In genomic region chr17:17439971-17440843, GRCh38 we compare ENCODE assay signal across 7 cellular contexts. TPM values are rescaled to one million over a fixed set of nuclear protein-coding genes. Genes with fewer than 3 reads are reported as not detected.
DNase-seq lines count a peak whose midpoint lies in the region; ATAC-seq, FAIRE-seq and TF ChIP-seq lines count a peak whose summit lies in the region.

No MANE protein-coding gene starts in this region.

- no peak overlapping the region for H3K9ac ChIP-seq in K562 (ENCODE audit: insufficient read depth in 1 of 2, low read depth in 2 of 2, low read length in 2 of 2)

- POLR2A ChIA-PET in K562 (lab: Yijun Ruan, JAX): interaction anchor here (0.6 to 1.0 kb wide), 4 partner anchors 12 to 1389 kb away, joined by 3 to 4 read pairs (median 3); no protein-coding TSS in a partner anchor

- no peak overlapping the region for H3K4me3 ChIP-seq in K562
- H3K4me3 ChIP-seq in kidney epithelial cell (ENCODE audit: low read depth, low read length): no peak overlapping the region

- CTCF ChIA-PET in K562 (lab: Yijun Ruan, JAX; ENCODE audit: low intra/inter-chr PET ratio): no interaction called here

- H4K20me1 ChIP-seq in K562 (replicated peaks; ENCODE audit: control insufficient read depth, insufficient read depth, low read length): no peaks in the 10 kb centered on the region

- DNase-seq in GM18507 (ENCODE audit: extremely low spot score, insufficient read length, low read depth) (peak; percentile 60), NCI-H2081 treated with DMSO at 0.1 percent for 48 hours (lab: John Stamatoyannopoulos, UW) (peak; percentile 65), UCSD-AML1 (lab: John Stamatoyannopoulos, UW; ENCODE audit: unreplicated experiment) (peak; percentile 56), K562 (ENCODE audit: extremely low read depth in 1 of 4, low spot score in 3 of 4) (peak; percentile 50 to 78 (median 62)), kidney epithelial cell (ENCODE audit: low read depth) (no peak)
- peak; percentile 54 to 77 (median 65) for DNase-seq in stimulated activated CD4-positive, alpha-beta T cell treated with anti-CD3 and anti-CD28 coated beads, TNF-alpha, amount 100 ng/mL, for 24 hours (ENCODE audit: low read depth in 3 of 3)

- FAIRE-seq in GM18507 (lab: Jason Lieb, UNC) (peak; percentile 66), K562 (lab: Jason Lieb, UNC) (peak; percentile 86)

- H3K79me2 ChIP-seq in K562 (ENCODE audit: control insufficient read depth, insufficient read depth, low read length): no peaks in the 10 kb centered on the region

- no peak for TF ChIP-seq POLR2A in K562 (conservative IDR thresholded peaks at IDR 0.05)

- H3K27ac ChIP-seq in K562 (ENCODE audit: extremely low read depth, low read depth, low read length): no peak overlapping the region

- no peaks in the 10 kb centered on the region for H3K9me3 ChIP-seq in K562 (replicated peaks; ENCODE audit: control insufficient read depth, insufficient read depth, low read depth, low read length)

- H3K4me2 ChIP-seq in K562 (ENCODE audit: insufficient read depth, low read length): no peak overlapping the region

- H3K36me3 ChIP-seq in K562 (ENCODE audit: control insufficient read depth, insufficient read depth, low read length) (no peaks in the 10 kb centered on the region), kidney epithelial cell (ENCODE audit: control insufficient read depth, insufficient read depth, low read length) (no peaks in the 10 kb centered on the region)

- H3K27me3 ChIP-seq in K562 (ENCODE audit: control insufficient read depth in 2 of 2, insufficient read depth in 2 of 2, low read length in 2 of 2): peaks cover 7 to 26% of the 10 kb centered on the region in 2 experiments; a peak in 3 of 5 replicates
- H3K27me3 ChIP-seq in kidney epithelial cell (ENCODE audit: control insufficient read depth, insufficient read depth, low read length): no peaks in the 10 kb centered on the region

- ATAC-seq in K562: peak; percentile 89
- ATAC-seq in HG03108 (IDR thresholded peaks at IDR 0.05; ENCODE audit: unreplicated experiment): no peak

- peak; percentile 39 to 58 for TF ChIP-seq RAD21 in K562 (CRISPR knock-in tag; conservative IDR thresholded peaks at IDR 0.05 in 1 of 2, IDR thresholded peaks at IDR 0.05 in 1 of 2)

- no peak for TF ChIP-seq EP300 in K562 (IDR thresholded peaks at IDR 0.05; ENCODE audit: low read length)

- peak; percentile 58 to 76 (median 67) for TF ChIP-seq CTCF in K562 (IDR thresholded peaks at IDR 0.05 in 2 of 3, conservative IDR thresholded peaks at IDR 0.05 in 1 of 3; ENCODE audit: insufficient read depth in 2 of 3, low read depth in 1 of 3, low read length in 3 of 3)
- peak; percentile 65 for TF ChIP-seq CTCF in kidney epithelial cell (IDR thresholded peaks at IDR 0.05; ENCODE audit: insufficient read depth, low read length, poor library complexity, severe bottlenecking)

- peaks cover 4 to 5% of the 10 kb centered on the region in 2 experiments; a peak in 3 of 5 replicates for H3K4me1 ChIP-seq in K562 (replicated peaks in 1 of 2; ENCODE audit: control insufficient read depth in 2 of 2, insufficient read depth in 2 of 2, low read length in 2 of 2)

- 30% methylated on average over 7 of the region's 11 CpGs for WGBS in K562 (ENCODE audit: insufficient coverage, low coverage, missing lambda C conversion rate)

- no peaks in the 10 kb centered on the region for H3K9me1 ChIP-seq in K562 (ENCODE audit: control insufficient read depth, insufficient read depth, low read length)

- no peak overlapping the region for H2AFZ ChIP-seq in K562 (ENCODE audit: low read depth, low read length)

- in situ Hi-C loops in K562 (cut with MboI): no loop called here

- BruUV-seq in K562 (replicated peaks; lab: Mats Ljungman, UMichigan): no TSS peak

- intact Hi-C loops in K562 (cut with micrococcal nuclease): no loop called here

TF ChIP-seq in K562, 482 proteins besides CTCF, POLR2A, EP300 and RAD21 (continues in another document):
- TF ChIP-seq KLF1 (tag; IDR thresholded peaks at IDR 0.05): peak; percentile 86
- 0 out of 2 replicates have a peak, but pooled peaks have one; percentile 40 for TF ChIP-seq CHAMP1 (IDR thresholded peaks at IDR 0.05)
- TF ChIP-seq SETDB1 (IDR thresholded peaks at IDR 0.05; ENCODE audit: low read length): no peak
- no peak for TF ChIP-seq RFX1 (IDR thresholded peaks at IDR 0.05)
- peak; percentile 55; the same call in 1 of the 2 replicates for TF ChIP-seq CC2D1A (IDR thresholded peaks at IDR 0.05)
- TF ChIP-seq MEIS2 (IDR thresholded peaks at IDR 0.05; ENCODE audit: partially characterized antibody): peak; percentile 85
- TF ChIP-seq KLF13 (tag; IDR thresholded peaks at IDR 0.05; ENCODE audit: borderline replicate concordance, low read depth): peak; percentile 60; the same call in 1 of the 2 replicates
- no peak for TF ChIP-seq TFAP4 (CRISPR knock-in tag; IDR thresholded peaks at IDR 0.05; ENCODE audit: borderline replicate concordance)
- TF ChIP-seq ZBED1 (IDR thresholded peaks at IDR 0.05): no peak
- peak; percentile 36 for TF ChIP-seq CBFA2T3 (IDR thresholded peaks at IDR 0.05)
- no peak for TF ChIP-seq ZNF184 (CRISPR knock-in tag; IDR thresholded peaks at IDR 0.05)

RNA-seq across cellular contexts. Expression of gene MED9, which starts 36.6 kb away (rescaled TPM):
- total RNA-seq in K562 (2011; cell fraction: chromatin; rRNA removed; ENCODE audit: low replicate concordance): 33.8 and 39.7 TPM in 2 replicates
- 29.3 and 37.5 TPM in 2 replicates for total RNA-seq in K562 (2011; cell fraction: nucleolus; rRNA removed)
- 33.7 and 41.4 TPM in 2 replicates for total RNA-seq in K562 (2011; cell fraction: nucleoplasm; rRNA removed)
- 13.4 and 19.0 TPM in 2 replicates for total RNA-seq in K562 (2014; rRNA removed)
- 11.8 and 12.3 TPM in 2 replicates for total RNA-seq in K562 (2014; rRNA removed; fragmentation: Illumina TruSeq; extraction: Trizol)
- 11.7 and 12.7 TPM in 2 replicates for total RNA-seq in K562 (2015; rRNA removed; fragmentation: Illumina TruSeq; extraction: Trizol)
- total RNA-seq in K562 (2021): 15.3 and 15.5 TPM in 2 replicates
- 12.7 and 13.3 TPM in 2 replicates for polyA plus RNA-seq in K562 (2011; rRNA removed)
- polyA plus RNA-seq in K562 (2011; cell fraction: cytosol; rRNA removed): 15.8 and 18.2 TPM in 2 replicates
- 15.7 and 16.3 TPM in 2 replicates for polyA plus RNA-seq in K562 (2011; cell fraction: nucleus; rRNA removed)
- 9.7 and 10.4 TPM in 2 replicates for polyA plus RNA-seq in K562 (2012)
- polyA plus RNA-seq in K562 (2014; fragmentation: Illumina TruSeq; extraction: Trizol): 11.9 and 14.2 TPM in 2 replicates
- polyA plus RNA-seq in K562 (2014; fragmentation: Nextera tagmentation; extraction: Ambion mirVana): 1 to 10 TPM; 2.2 to 2.4 TPM
- polyA plus RNA-seq in K562 (2014; rRNA removed): 15.8 and 16.1 TPM in 2 replicates
- polyA minus RNA-seq in K562 (2011; rRNA and poly(A)+ RNA removed): 12.5 and 13.2 TPM in 2 replicates
- polyA minus RNA-seq in K562 (2011; cell fraction: cytosol; rRNA and poly(A)+ RNA removed): 8.5 and 9.4 TPM in 2 replicates
- polyA minus RNA-seq in K562 (2011; cell fraction: nucleus; rRNA and poly(A)+ RNA removed): 18.0 and 18.4 TPM in 2 replicates
- total RNA-seq in kidney epithelial cell: 11.9 and 16.8 TPM in 2 replicates

RNA-seq across cellular contexts. Expression of gene RASD1, which starts 56.0 kb away (rescaled TPM):
- total RNA-seq in K562 (2011; cell fraction: chromatin; rRNA removed; ENCODE audit: low replicate concordance): not detected in 2 replicates
- total RNA-seq in K562 (2011; cell fraction: nucleolus; rRNA removed): 0.17 and 0.26 TPM in 2 replicates
- 0.29 TPM in 1 of 2 replicates, not detected in the other for total RNA-seq in K562 (2011; cell fraction: nucleoplasm; rRNA removed)
- total RNA-seq in K562 (2014; rRNA removed) (0.08 TPM in 1 of 2 replicates, not detected in the other), K562 (2014; rRNA removed; fragmentation: Illumina TruSeq; extraction: Trizol) (not detected in 2 replicates), K562 (2015; rRNA removed; fragmentation: Illumina TruSeq; extraction: Trizol) (not detected in 2 replicates), K562 (2021) (0.11 and 0.16 TPM in 2 replicates), kidney epithelial cell (0.17 and 0.21 TPM in 2 replicates)
- polyA plus RNA-seq in K562 (2011; rRNA removed) (not detected in 2 replicates), K562 (2014; fragmentation: Illumina TruSeq; extraction: Trizol) (not detected in 2 replicates), K562 (2014; fragmentation: Nextera tagmentation; extraction: Ambion mirVana) (not detected), K562 (2014; rRNA removed) (not detected in 2 replicates)
- 0.04 and 0.10 TPM in 2 replicates for polyA plus RNA-seq in K562 (2011; cell fraction: cytosol; rRNA removed)
- polyA plus RNA-seq in K562 (2011; cell fraction: nucleus; rRNA removed): 0.11 and 0.21 TPM in 2 replicates
- not detected in 2 replicates for polyA plus RNA-seq in K562 (2012)
- polyA minus RNA-seq in K562 (2011; rRNA and poly(A)+ RNA removed): not detected in 2 replicates
- polyA minus RNA-seq in K562 (2011; cell fraction: cytosol; rRNA and poly(A)+ RNA removed): not detected in 2 replicates
- 0.27 and 0.56 TPM in 2 replicates for polyA minus RNA-seq in K562 (2011; cell fraction: nucleus; rRNA and poly(A)+ RNA removed)
